Comparison of ENCODE assay signal across 29 cellular contexts in genomic region chr10:269440-270074, GRCh38.
"Had no signal": no experiment of that assay in that cellular context is flagged by ENCODE, and none has a peak within 500 bp of the region (broad histone marks: within the 10 kb centered on the region; RNA-seq: fewer than 3 reads in every experiment).

No MANE protein-coding gene starts in this region.

- H3K9me3 Mint-ChIP-seq: naive B cell; nephron; stimulated activated naive CD8-positive, alpha-beta T cell treated with anti-CD3 and anti-CD28 coated beads, Interleukin-15, amount 100 ng/mL, for 72 hours had no signal

- H3K4me1 ChIP-seq: gastrocnemius medialis, heart left ventricle, lower lobe of right lung, right lobe of liver, suprapubic skin, transverse colon, upper lobe of right lung, uterus had no signal

- H3K27me3 Mint-ChIP-seq: naive B cell; stimulated activated naive CD8-positive, alpha-beta T cell treated with anti-CD3 and anti-CD28 coated beads, Interleukin-15, amount 100 ng/mL, for 72 hours had no signal

- H3K4me3 ChIP-seq: dorsolateral prefrontal cortex, gastrocnemius medialis, heart left ventricle, hepatocyte, lower lobe of right lung, mucosa of descending colon, pancreas, right lobe of liver, suprapubic skin, transverse colon, upper lobe of right lung, uterus had no signal

- H3K27ac ChIP-seq: dorsolateral prefrontal cortex, epithelial cell of prostate, gastrocnemius medialis, heart left ventricle, hepatocyte, lower lobe of right lung, neutrophil, pancreas, right lobe of liver, suprapubic skin, transverse colon, upper lobe of right lung, uterus had no signal

- H3K4me1 Mint-ChIP-seq: nephron; stimulated activated naive CD8-positive, alpha-beta T cell treated with anti-CD3 and anti-CD28 coated beads, Interleukin-15, amount 100 ng/mL, for 72 hours had no signal

- H3K9me3 ChIP-seq: gastrocnemius medialis, heart left ventricle, lower lobe of right lung, mucosa of descending colon, neutrophil, pancreas, right lobe of liver, suprapubic skin, transverse colon, upper lobe of right lung, uterus had no signal

- ATAC-seq: esophagus mucosa; gastrocnemius medialis; heart left ventricle; left colon; left ventricle myocardium superior; lower lobe of right lung; mucosa of descending colon; pancreas; right lobe of liver; stimulated activated naive CD8-positive, alpha-beta T cell treated with anti-CD3 and anti-CD28 coated beads, Interleukin-15, amount 100 ng/mL, for 72 hours; upper lobe of right lung had no signal

- H3K36me3 Mint-ChIP-seq: naive B cell had no signal

- H3K4me3 Mint-ChIP-seq: naive B cell; nephron; stimulated activated naive CD8-positive, alpha-beta T cell treated with anti-CD3 and anti-CD28 coated beads, Interleukin-15, amount 100 ng/mL, for 72 hours had no signal

- H2AFZ ChIP-seq: hepatocyte had no signal

- H3K4me2 ChIP-seq: hepatocyte had no signal

- H3K27ac Mint-ChIP-seq: naive B cell; nephron; stimulated activated naive CD8-positive, alpha-beta T cell treated with anti-CD3 and anti-CD28 coated beads, Interleukin-15, amount 100 ng/mL, for 72 hours had no signal

- H3K79me2 ChIP-seq: hepatocyte had no signal

- DNase-seq: cerebellar nuclear complex; dorsolateral prefrontal cortex; effector CD4-positive, alpha-beta T cell; foreskin fibroblast; gastrocnemius medialis; heart left ventricle; kidney glomerular epithelial cell; left colon; left ventricle myocardium superior; lower lobe of right lung; mucosa of descending colon; naive B cell; pancreas; right lobe of liver; small intestine; stimulated activated CD4-positive, alpha-beta T cell treated with anti-CD3 and anti-CD28 coated beads, Interleukin-15, amount 100 ng/mL, for 24 hours; stimulated activated CD4-positive, alpha-beta T cell treated with anti-CD3 and anti-CD28 coated beads, Interleukin-4, amount 100 ng/mL, for 1 hour; stimulated activated CD8-positive, alpha-beta memory T cell treated with anti-CD3 and anti-CD28 coated beads, Interleukin-4, amount 100 ng/mL, for 48 hours; stimulated activated naive CD4-positive, alpha-beta T cell; stimulated activated naive CD8-positive, alpha-beta T cell treated with anti-CD3 and anti-CD28 coated beads, Interleukin-15, amount 100 ng/mL, for 72 hours; transverse colon; upper lobe of right lung; uterus had no signal

- H3K36me3 ChIP-seq: gastrocnemius medialis, heart left ventricle, lower lobe of right lung, neutrophil, pancreas, right lobe of liver, suprapubic skin, transverse colon, upper lobe of right lung, uterus had no signal

- H3K27me3 ChIP-seq: dorsolateral prefrontal cortex, gastrocnemius medialis, heart left ventricle, hepatocyte, neutrophil, pancreas, right lobe of liver, suprapubic skin, transverse colon, upper lobe of right lung, uterus had no signal
